In the genomic region with DNA sequence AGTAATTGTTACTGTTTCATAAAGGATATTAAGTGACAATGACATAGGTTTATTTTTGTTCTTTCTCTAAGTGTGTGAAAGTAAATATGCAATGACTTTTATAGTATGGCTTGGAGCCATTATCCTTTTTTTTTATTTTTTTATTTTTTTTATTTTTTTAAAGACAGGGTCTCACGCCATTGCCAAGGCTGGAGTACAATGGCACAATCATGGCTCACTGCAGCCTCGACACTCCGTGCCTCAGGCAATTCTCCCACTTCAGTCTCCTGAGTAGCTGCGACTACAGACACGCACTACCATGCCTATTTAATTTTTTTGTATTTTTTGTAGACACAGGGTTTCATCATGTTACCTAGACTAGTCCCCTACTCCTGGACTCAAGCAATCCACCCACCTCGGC, we compare ENCODE assay signal across 23 cellular contexts.
"Had no signal": no experiment of that assay in that cellular context is flagged by ENCODE, and none has a peak within 500 bp of the region (broad histone marks: within the 10 kb centered on the region; RNA-seq: fewer than 3 reads in every experiment).

No MANE protein-coding gene starts in this region.

- H3K27ac ChIP-seq: esophagus muscularis mucosa, heart right ventricle, left ventricle myocardium inferior, pancreas, right lobe of liver, thoracic aorta, upper lobe of right lung had no signal

- ATAC-seq: heart right ventricle; pancreas; right lobe of liver; stimulated activated effector memory CD8-positive, alpha-beta T cell treated with anti-CD3 and anti-CD28 coated beads, Interleukin-12 subunit alpha, Interleukin-12 subunit beta, amount 100 ng/mL, for 72 hours; upper lobe of right lung had no signal

- DNase-seq: activated CD4-positive, alpha-beta memory T cell treated with anti-CD3 and anti-CD28 coated beads, Interleukin-2, amount 10 ng/mL, durations not matched to agents 7 days and 5 days; activated CD4-positive, alpha-beta T cell treated with anti-CD3 and anti-CD28 coated beads for 48 hours; activated CD4-positive, CD25-positive, alpha-beta regulatory T cell; activated naive CD4-positive, alpha-beta T cell treated with Interleukin-2 at 50 U/mL for 16 hours; activated T-cell treated with anti-CD3 and anti-CD28 coated beads, Interleukin-2, amount 50 U/mL, for 24 hours; effector CD8-positive, alpha-beta T cell; heart right ventricle; kidney glomerular epithelial cell; left ventricle myocardium inferior; mammary epithelial cell; pancreas; right lobe of liver; small intestine; stimulated activated CD4-positive, alpha-beta T cell treated with anti-CD3 and anti-CD28 coated beads, Interleukin-4, amount 100 ng/mL, for 1 hour; upper lobe of right lung had no signal

- H3K27me3 ChIP-seq: esophagus muscularis mucosa, heart right ventricle, pancreas, right lobe of liver, upper lobe of right lung had no signal

- H3K36me3 ChIP-seq: esophagus muscularis mucosa, left ventricle myocardium inferior, pancreas, right lobe of liver, thoracic aorta, upper lobe of right lung had no signal

- H3K27me3 Mint-ChIP-seq: activated CD4-positive, alpha-beta memory T cell treated with anti-CD3 and anti-CD28 coated beads, Interleukin-2, amount 10 ng/mL, durations not matched to agents 7 days and 5 days; activated T-cell treated with anti-CD3 and anti-CD28 coated beads, Interleukin-2, amount 50 U/mL, for 24 hours; dendritic cell treated with granulocyte-macrophage colony-stimulating factor and Interleukin-4, amounts not matched to agents 40 ng/mL and 50 ng/mL, for 4 days had no signal

- H3K9me3 Mint-ChIP-seq: activated CD4-positive, alpha-beta memory T cell treated with anti-CD3 and anti-CD28 coated beads, Interleukin-2, amount 10 ng/mL, durations not matched to agents 7 days and 5 days; activated T-cell treated with anti-CD3 and anti-CD28 coated beads, Interleukin-2, amount 50 U/mL, for 24 hours; activated T-helper 2 cell treated with anti-CD3 and anti-CD28 coated beads, Interferon-gamma antibody, Interleukin-2, Interleukin-4, amounts not matched to agents 10 μg/mL and 5 μg/mL and 100 μg/mL, durations not matched to agents 14 hours and 24 hours and 36 hours; dendritic cell treated with granulocyte-macrophage colony-stimulating factor and Interleukin-4, amounts not matched to agents 40 ng/mL and 50 ng/mL, for 4 days; stimulated activated effector memory CD8-positive, alpha-beta T cell treated with anti-CD3 and anti-CD28 coated beads, Interleukin-12 subunit alpha, Interleukin-12 subunit beta, amount 100 ng/mL, for 72 hours had no signal

- FAIRE-seq: astrocyte, bronchial epithelial cell, endothelial cell of umbilical vein, pancreas, small intestine had no signal

- H3K4me3 ChIP-seq: esophagus muscularis mucosa, heart right ventricle, left ventricle myocardium inferior, pancreas, right lobe of liver, thoracic aorta, upper lobe of right lung had no signal

- H3K4me3 Mint-ChIP-seq: activated CD4-positive, alpha-beta memory T cell treated with anti-CD3 and anti-CD28 coated beads, Interleukin-2, amount 10 ng/mL, durations not matched to agents 7 days and 5 days; activated T-cell treated with anti-CD3 and anti-CD28 coated beads, Interleukin-2, amount 50 U/mL, for 24 hours; dendritic cell treated with granulocyte-macrophage colony-stimulating factor and Interleukin-4, amounts not matched to agents 40 ng/mL and 50 ng/mL, for 4 days; stimulated activated effector memory CD8-positive, alpha-beta T cell treated with anti-CD3 and anti-CD28 coated beads, Interleukin-12 subunit alpha, Interleukin-12 subunit beta, amount 100 ng/mL, for 72 hours had no signal

- H3K9me3 ChIP-seq: esophagus muscularis mucosa, heart right ventricle, left ventricle myocardium inferior, pancreas, right lobe of liver, thoracic aorta, upper lobe of right lung had no signal

- H3K27ac Mint-ChIP-seq: activated CD4-positive, alpha-beta memory T cell treated with anti-CD3 and anti-CD28 coated beads, Interleukin-2, amount 10 ng/mL, durations not matched to agents 7 days and 5 days; activated T-cell treated with anti-CD3 and anti-CD28 coated beads, Interleukin-2, amount 50 U/mL, for 24 hours; dendritic cell treated with granulocyte-macrophage colony-stimulating factor and Interleukin-4, amounts not matched to agents 40 ng/mL and 50 ng/mL, for 4 days had no signal
